In the genomic region with DNA sequence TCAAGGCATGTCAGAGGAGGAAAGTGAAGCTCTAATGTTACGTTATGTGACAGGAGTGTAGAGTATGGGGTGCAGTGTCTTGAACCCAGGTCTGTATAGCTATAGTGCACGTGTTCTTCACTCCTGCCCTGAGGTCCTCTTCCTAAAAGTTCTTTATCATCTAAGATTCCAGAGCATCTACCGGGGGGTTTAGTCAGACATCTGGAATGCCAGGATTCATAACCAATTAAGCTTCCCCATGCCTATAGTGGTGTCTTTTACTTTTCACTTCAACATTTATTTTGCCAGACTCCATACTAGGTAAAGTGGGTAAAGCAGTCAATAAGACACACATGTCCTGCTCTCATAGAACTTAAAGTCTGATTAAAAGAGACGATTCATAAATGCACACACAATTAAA, we compare ENCODE assay signal across 2 cellular contexts.
TF ChIP-seq lines count a peak whose summit lies in the region.

No MANE protein-coding gene starts in this region.

TF ChIP-seq in IMR-90, 13 proteins besides CTCF, POLR2A, EP300 and RAD21:
- TF ChIP-seq BHLHE40 (IDR thresholded peaks at IDR 0.05; ENCODE audit: low read depth, low read length) (peak; percentile 8; the same call in 1 of the 2 replicates), MAFK (IDR thresholded peaks at IDR 0.05; ENCODE audit: low read depth, low read length) (no peak), CEBPB (IDR thresholded peaks at IDR 0.05; ENCODE audit: low read depth, low read length) (no peak)

TF ChIP-seq in WTC11, 78 proteins besides CTCF, POLR2A, EP300 and RAD21:
- no peak for TF ChIP-seq IRF2 (CRISPR knock-in tag; IDR thresholded peaks at IDR 0.05; ENCODE audit: borderline replicate concordance, low read depth)
- TF ChIP-seq FOXJ3 (CRISPR knock-in tag; IDR thresholded peaks at IDR 0.05; ENCODE audit: borderline replicate concordance): no peak
- TF ChIP-seq, protein P1, sequence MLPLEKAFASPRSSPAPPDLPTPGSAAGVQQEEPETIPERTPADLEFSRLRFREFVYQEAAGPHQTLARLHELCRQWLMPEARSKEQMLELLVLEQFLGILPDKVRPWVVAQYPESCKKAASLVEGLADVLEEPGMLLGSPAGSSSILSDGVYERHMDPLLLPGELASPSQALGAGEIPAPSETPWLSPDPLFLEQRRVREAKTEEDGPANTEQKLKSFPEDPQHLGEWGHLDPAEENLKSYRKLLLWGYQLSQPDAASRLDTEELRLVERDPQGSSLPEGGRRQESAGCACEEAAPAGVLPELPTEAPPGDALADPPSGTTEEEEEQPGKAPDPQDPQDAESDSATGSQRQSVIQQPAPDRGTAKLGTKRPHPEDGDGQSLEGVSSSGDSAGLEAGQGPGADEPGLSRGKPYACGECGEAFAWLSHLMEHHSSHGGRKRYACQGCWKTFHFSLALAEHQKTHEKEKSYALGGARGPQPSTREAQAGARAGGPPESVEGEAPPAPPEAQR (CRISPR knock-in tag; IDR thresholded peaks at IDR 0.05): no peak
- TF ChIP-seq, protein P2, sequence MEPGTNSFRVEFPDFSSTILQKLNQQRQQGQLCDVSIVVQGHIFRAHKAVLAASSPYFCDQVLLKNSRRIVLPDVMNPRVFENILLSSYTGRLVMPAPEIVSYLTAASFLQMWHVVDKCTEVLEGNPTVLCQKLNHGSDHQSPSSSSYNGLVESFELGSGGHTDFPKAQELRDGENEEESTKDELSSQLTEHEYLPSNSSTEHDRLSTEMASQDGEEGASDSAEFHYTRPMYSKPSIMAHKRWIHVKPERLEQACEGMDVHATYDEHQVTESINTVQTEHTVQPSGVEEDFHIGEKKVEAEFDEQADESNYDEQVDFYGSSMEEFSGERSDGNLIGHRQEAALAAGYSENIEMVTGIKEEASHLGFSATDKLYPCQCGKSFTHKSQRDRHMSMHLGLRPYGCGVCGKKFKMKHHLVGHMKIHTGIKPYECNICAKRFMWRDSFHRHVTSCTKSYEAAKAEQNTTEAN (CRISPR knock-in tag; IDR thresholded peaks at IDR 0.05): no peak
- no peak for TF ChIP-seq ZNF532 (CRISPR knock-in tag; IDR thresholded peaks at IDR 0.05; ENCODE audit: borderline replicate concordance)
- no peak for TF ChIP-seq USF1 (CRISPR knock-in tag; IDR thresholded peaks at IDR 0.05)
- TF ChIP-seq ETV6 (CRISPR knock-in tag; IDR thresholded peaks at IDR 0.05): no peak
- TF ChIP-seq RELA (CRISPR knock-in tag; IDR thresholded peaks at IDR 0.05; ENCODE audit: borderline replicate concordance): no peak
- TF ChIP-seq NFATC4 (CRISPR knock-in tag; IDR thresholded peaks at IDR 0.05): no peak
- no peak for TF ChIP-seq MLX (CRISPR knock-in tag; IDR thresholded peaks at IDR 0.05)
- no peak for TF ChIP-seq PRRX2 (CRISPR knock-in tag; IDR thresholded peaks at IDR 0.05)
- TF ChIP-seq AFF4 (CRISPR knock-in tag; IDR thresholded peaks at IDR 0.05; ENCODE audit: borderline replicate concordance): no peak
- no peak for TF ChIP-seq ZNF232 (CRISPR knock-in tag; IDR thresholded peaks at IDR 0.05)
- TF ChIP-seq, protein P3, sequence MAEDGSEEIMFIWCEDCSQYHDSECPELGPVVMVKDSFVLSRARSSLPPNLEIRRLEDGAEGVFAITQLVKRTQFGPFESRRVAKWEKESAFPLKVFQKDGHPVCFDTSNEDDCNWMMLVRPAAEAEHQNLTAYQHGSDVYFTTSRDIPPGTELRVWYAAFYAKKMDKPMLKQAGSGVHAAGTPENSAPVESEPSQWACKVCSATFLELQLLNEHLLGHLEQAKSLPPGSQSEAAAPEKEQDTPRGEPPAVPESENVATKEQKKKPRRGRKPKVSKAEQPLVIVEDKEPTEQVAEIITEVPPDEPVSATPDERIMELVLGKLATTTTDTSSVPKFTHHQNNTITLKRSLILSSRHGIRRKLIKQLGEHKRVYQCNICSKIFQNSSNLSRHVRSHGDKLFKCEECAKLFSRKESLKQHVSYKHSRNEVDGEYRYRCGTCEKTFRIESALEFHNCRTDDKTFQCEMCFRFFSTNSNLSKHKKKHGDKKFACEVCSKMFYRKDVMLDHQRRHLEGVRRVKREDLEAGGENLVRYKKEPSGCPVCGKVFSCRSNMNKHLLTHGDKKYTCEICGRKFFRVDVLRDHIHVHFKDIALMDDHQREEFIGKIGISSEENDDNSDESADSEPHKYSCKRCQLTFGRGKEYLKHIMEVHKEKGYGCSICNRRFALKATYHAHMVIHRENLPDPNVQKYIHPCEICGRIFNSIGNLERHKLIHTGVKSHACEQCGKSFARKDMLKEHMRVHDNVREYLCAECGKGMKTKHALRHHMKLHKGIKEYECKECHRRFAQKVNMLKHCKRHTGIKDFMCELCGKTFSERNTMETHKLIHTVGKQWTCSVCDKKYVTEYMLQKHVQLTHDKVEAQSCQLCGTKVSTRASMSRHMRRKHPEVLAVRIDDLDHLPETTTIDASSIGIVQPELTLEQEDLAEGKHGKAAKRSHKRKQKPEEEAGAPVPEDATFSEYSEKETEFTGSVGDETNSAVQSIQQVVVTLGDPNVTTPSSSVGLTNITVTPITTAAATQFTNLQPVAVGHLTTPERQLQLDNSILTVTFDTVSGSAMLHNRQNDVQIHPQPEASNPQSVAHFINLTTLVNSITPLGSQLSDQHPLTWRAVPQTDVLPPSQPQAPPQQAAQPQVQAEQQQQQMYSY (CRISPR knock-in tag; IDR thresholded peaks at IDR 0.05): no peak
- no peak for TF ChIP-seq ESRRA (CRISPR knock-in tag; IDR thresholded peaks at IDR 0.05; ENCODE audit: borderline replicate concordance)
- no peak for TF ChIP-seq ZBTB21 (CRISPR knock-in tag; IDR thresholded peaks at IDR 0.05; ENCODE audit: borderline replicate concordance)
- TF ChIP-seq, protein P4, sequence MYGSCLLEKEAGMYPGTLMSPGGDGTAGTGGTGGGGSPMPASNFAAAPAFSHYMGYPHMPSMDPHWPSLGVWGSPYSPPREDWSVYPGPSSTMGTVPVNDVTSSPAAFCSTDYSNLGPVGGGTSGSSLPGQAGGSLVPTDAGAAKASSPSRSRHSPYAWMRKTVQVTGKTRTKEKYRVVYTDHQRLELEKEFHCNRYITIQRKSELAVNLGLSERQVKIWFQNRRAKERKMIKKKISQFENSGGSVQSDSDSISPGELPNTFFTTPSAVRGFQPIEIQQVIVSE (CRISPR knock-in tag; IDR thresholded peaks at IDR 0.05; ENCODE audit: borderline replicate concordance): no peak
- no peak for TF ChIP-seq MXD4 (CRISPR knock-in tag; IDR thresholded peaks at IDR 0.05; ENCODE audit: borderline replicate concordance)
- TF ChIP-seq FOXK1 (CRISPR knock-in tag; IDR thresholded peaks at IDR 0.05): no peak
- no peak for TF ChIP-seq PREB (CRISPR knock-in tag; IDR thresholded peaks at IDR 0.05; ENCODE audit: borderline replicate concordance)
